38 cellular contexts compared by ENCODE assay signal in genomic region chr12:55684761-55685370, GRCh38. TPM values are rescaled to one million over a fixed set of nuclear protein-coding genes. Genes with fewer than 3 reads are reported as not detected.
"Had no signal": no experiment of that assay in that cellular context is flagged by ENCODE, and none has a peak within 500 bp of the region (broad histone marks: within the 10 kb centered on the region; RNA-seq: fewer than 3 reads in every experiment).

No MANE protein-coding gene starts in this region.

- ATAC-seq: gastroesophageal sphincter; left lobe of liver; mucosa of descending colon; natural killer cell treated with Interleukin-12 subunit alpha and Interleukin-12 subunit beta and Interleukin-15 and Interleukin-18, amount 100 ng/mL, for 72 hours had no signal

- DNase-seq: activated CD4-positive, alpha-beta T cell treated with anti-CD3 and anti-CD28 coated beads for 4 hours; activated CD4-positive, alpha-beta T cell treated with anti-CD3 and anti-CD28 coated beads, Interleukin-2, amount 50 U/mL, for 48 hours; activated CD8-positive, alpha-beta memory T cell treated with anti-CD3 and anti-CD28 coated beads, Interleukin-2, amount 50 U/mL, for 4 hours; activated effector memory CD4-positive, alpha-beta T cell treated with anti-CD3 and anti-CD28 coated beads, Interleukin-2, amount 50 U/mL, for 16 hours; activated naive CD4-positive, alpha-beta T cell treated with anti-CD3 and anti-CD28 coated beads, Interleukin-2, amount 10 ng/mL, durations not matched to agents 7 days and 5 days; activated naive CD8-positive, alpha-beta T cell treated with anti-CD3 and anti-CD28 coated beads, Interleukin-2, amount 10 ng/mL, durations not matched to agents 7 days and 5 days; activated T-cell treated with anti-CD3 and anti-CD28 coated beads, Interleukin-2, amount 50 U/mL, for 1 hour; cortex of kidney; hippocampal formation; immature natural killer cell; kidney glomerular epithelial cell; mesendoderm; mucosa of descending colon; stimulated activated CD4-positive, alpha-beta T cell treated with anti-CD3 and anti-CD28 coated beads, Interleukin-2, amount 100 ng/mL, for 48 hours; stimulated activated naive CD4-positive, alpha-beta T cell treated with Interleukin-2 at 50 U/mL for 16 hours; T-helper 9 cell; transverse colon; uterus had no signal

- H3K9me3 ChIP-seq: ascending aorta, gastroesophageal sphincter, mucosa of descending colon, transverse colon, uterus had no signal

- H3K27ac ChIP-seq: ascending aorta, cardiac muscle cell, gastroesophageal sphincter, transverse colon, uterus, VCaP had no signal

- H3K4me3 ChIP-seq: ascending aorta, cardiac muscle cell, gastroesophageal sphincter, lung, mucosa of descending colon, transverse colon, uterus had no signal

- H3K27me3 ChIP-seq: ascending aorta, cardiac muscle cell, gastroesophageal sphincter, transverse colon, uterus had no signal

- H3K36me3 ChIP-seq: transverse colon, uterus had no signal

- FAIRE-seq: endothelial cell of umbilical vein, TTC549 had no signal

RNA-seq across cellular contexts. Expression of gene OR10P1, which starts 48.2 kb away (rescaled TPM):
- total RNA-seq: activated CD8-positive, alpha-beta memory T cell treated with anti-CD3 and anti-CD28 coated beads for 36 hours; activated naive CD8-positive, alpha-beta T cell treated with anti-CD3 and anti-CD28 coated beads, Interleukin-2, amount 10 ng/mL, durations not matched to agents 7 days and 5 days; activated T-helper 1 cell treated with anti-CD3 and anti-CD28 coated beads, Interleukin-12 subunit alpha, Interleukin-12 subunit beta, Interleukin-2, Interleukin-4 antibody, amounts not matched to agents 30 ng/mL and 10 ng/mL and 1 ng/mL, durations not matched to agents 14 hours and 24 hours and 36 hours; ascending aorta; cardiac muscle cell; cerebellum; endothelial cell of umbilical vein; fibroblast of lung; fibroblast of villous mesenchyme; gastroesophageal sphincter; left lobe of liver; lung; mucosa of descending colon; myocyte; natural killer cell treated with Interleukin-12 subunit alpha and Interleukin-12 subunit beta and Interleukin-15 and Interleukin-18, amount 100 ng/mL, for 72 hours; osteocyte; progenitor cell of endocrine pancreas; skeletal muscle tissue; temporal lobe; transverse colon; uterus had no signal
- polyA plus RNA-seq: cardiac muscle cell, endothelial cell of umbilical vein, esophagus, fibroblast of lung, immature natural killer cell, lung had no signal
